ENCODE assay signal across 8 cellular contexts in the genomic region with DNA sequence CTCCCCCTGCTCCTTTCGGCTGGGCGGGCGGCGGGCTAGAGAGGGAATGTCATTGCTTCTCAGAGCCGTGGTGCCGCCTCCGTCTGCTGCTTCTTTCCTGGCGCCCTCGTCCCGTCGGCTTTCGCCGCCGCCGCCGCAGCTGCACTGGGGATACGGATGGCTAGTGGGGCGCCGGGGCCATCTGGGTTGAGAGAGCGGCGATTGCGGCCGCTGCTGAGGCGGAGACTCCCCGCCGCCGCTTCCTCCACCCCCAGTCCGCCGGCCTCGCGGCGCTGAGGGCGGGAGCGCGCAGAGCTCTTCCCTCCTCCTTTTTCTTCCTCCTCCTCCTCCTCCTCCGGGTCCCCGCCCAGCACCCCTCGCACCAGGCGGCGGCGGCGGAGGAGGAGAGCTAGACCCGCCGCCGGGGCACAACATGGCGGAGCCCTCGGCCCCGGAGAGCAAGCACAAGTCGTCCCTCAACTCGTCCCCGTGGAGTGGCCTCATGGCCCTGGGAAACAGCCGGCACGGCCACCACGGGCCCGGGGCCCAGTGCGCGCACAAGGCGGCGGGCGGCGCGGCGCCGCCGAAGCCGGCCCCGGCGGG. TPM values are rescaled to one million over a fixed set of nuclear protein-coding genes. Genes with fewer than 3 reads are reported as not detected.
A peak's percentile ranks its signal among the peaks of the same experiment; 100 is the strongest.
DNase-seq lines count a peak whose midpoint lies in the region; ATAC-seq and TF ChIP-seq lines count a peak whose summit lies in the region.

A gene (plus strand): TSS at position 339 of the 582 bp plus-strand sequence. CDS start 74 bp downstream, at position 413.

- TF ChIP-seq CTCF in C4-2B (conservative IDR thresholded peaks at IDR 0.05): no peak
- no peak for TF ChIP-seq CTCF in fibroblast of lung (conservative IDR thresholded peaks at IDR 0.05 in 1 of 2, IDR thresholded peaks at IDR 0.05 in 1 of 2; ENCODE audit: low read depth in 1 of 2, low read length in 2 of 2)
- no peak for TF ChIP-seq CTCF in nephron (IDR thresholded peaks at IDR 0.05; ENCODE audit: unreplicated experiment in 3 of 3)

- H3K9me3 Mint-ChIP-seq in activated T-cell treated with anti-CD3 and anti-CD28 coated beads, Interleukin-2, amount 50 U/mL, for 72 hours: no peaks in the 10 kb centered on the region
- no peaks in the 10 kb centered on the region for H3K9me3 Mint-ChIP-seq in nephron
- H3K9me3 Mint-ChIP-seq in stimulated activated naive CD8-positive, alpha-beta T cell treated with anti-CD3 and anti-CD28 coated beads, Interleukin-15, amount 100 ng/mL, for 72 hours: no peaks in the 10 kb centered on the region

- ATAC-seq in GM19035 (IDR thresholded peaks at IDR 0.05; ENCODE audit: unreplicated experiment) (peak; percentile 54), HG03196 (IDR thresholded peaks at IDR 0.05; ENCODE audit: unreplicated experiment) (peak; percentile 52)
- ATAC-seq in activated T-cell treated with anti-CD3 and anti-CD28 coated beads, Interleukin-2, amount 50 U/mL, for 72 hours (replicated peaks in 1 of 2): peak; percentile 62 to 67
- peak; percentile 72 for ATAC-seq in stimulated activated naive CD8-positive, alpha-beta T cell treated with anti-CD3 and anti-CD28 coated beads, Interleukin-15, amount 100 ng/mL, for 72 hours

- peaks cover 47% of the 10 kb centered on the region for H3K79me2 ChIP-seq in fibroblast of lung (ENCODE audit: control insufficient read depth, insufficient read depth, low read length)

- peak within 1 kb of the TSS; percentile 98 for H3K27ac Mint-ChIP-seq in activated T-cell treated with anti-CD3 and anti-CD28 coated beads, Interleukin-2, amount 50 U/mL, for 72 hours
- H3K27ac Mint-ChIP-seq in nephron: peak within 1 kb of the TSS; percentile 97 to 100 (median 100)
- H3K27ac Mint-ChIP-seq in stimulated activated naive CD8-positive, alpha-beta T cell treated with anti-CD3 and anti-CD28 coated beads, Interleukin-15, amount 100 ng/mL, for 72 hours: peak within 1 kb of the TSS; percentile 99

- H3K27ac ChIP-seq in C4-2B (peak within 1 kb of the TSS; percentile 93), fibroblast of lung (ENCODE audit: insufficient read depth, low read length) (peak within 1 kb of the TSS; percentile 92)

- peaks cover 26% of the 10 kb centered on the region for H3K4me1 Mint-ChIP-seq in activated T-cell treated with anti-CD3 and anti-CD28 coated beads, Interleukin-2, amount 50 U/mL, for 72 hours (ENCODE audit: low read depth)
- peaks cover 22% of the 10 kb centered on the region for H3K4me1 Mint-ChIP-seq in nephron
- peaks cover 18% of the 10 kb centered on the region for H3K4me1 Mint-ChIP-seq in stimulated activated naive CD8-positive, alpha-beta T cell treated with anti-CD3 and anti-CD28 coated beads, Interleukin-15, amount 100 ng/mL, for 72 hours

- H3K36me3 ChIP-seq in NT2/D1 (ENCODE audit: insufficient read depth, insufficient read length, low read length) (peaks cover 4% of the 10 kb centered on the region), fibroblast of lung (ENCODE audit: control insufficient read depth, insufficient read depth, low read length) (no peaks in the 10 kb centered on the region)

- H3K4me3 ChIP-seq in NT2/D1 (ENCODE audit: insufficient read length, low read depth) (peak within 1 kb of the TSS; percentile 81), fibroblast of lung (replicated peaks in 1 of 4; ENCODE audit: control extremely low read depth in 1 of 4, insufficient read depth in 1 of 4, low read depth in 3 of 4, low read length in 4 of 4) (peak within 1 kb of the TSS; percentile 76 to 97 (median 83))

- peaks cover 0 to 3% of the 10 kb centered on the region in 2 donors for H3K36me3 Mint-ChIP-seq in activated T-cell treated with anti-CD3 and anti-CD28 coated beads, Interleukin-2, amount 50 U/mL, for 72 hours (ENCODE audit: insufficient read depth in 2 of 2)
- peaks cover 8% of the 10 kb centered on the region for H3K36me3 Mint-ChIP-seq in nephron (ENCODE audit: low read depth)

- DNase-seq in NT2/D1 (ENCODE audit: low read depth, low spot score): peak; percentile 58
- peak; percentile 84 to 90 for DNase-seq in activated T-cell treated with anti-CD3 and anti-CD28 coated beads, Interleukin-2, amount 50 U/mL, for 72 hours
- DNase-seq in fibroblast of lung (ENCODE audit: low read depth in 2 of 2): peak; percentile 80 to 82
- peak in 1 of 2 donors; percentile 90 for DNase-seq in stimulated activated naive CD8-positive, alpha-beta T cell treated with anti-CD3 and anti-CD28 coated beads, Interleukin-15, amount 100 ng/mL, for 72 hours

- peak within 1 kb of the TSS; percentile 99 for H3K9ac ChIP-seq in NT2/D1 (ENCODE audit: insufficient read length, low read depth)
- H3K9ac ChIP-seq in fibroblast of lung (ENCODE audit: insufficient read depth, low read length): peak within 1 kb of the TSS; percentile 92

- H3K9me3 ChIP-seq in NT2/D1 (ENCODE audit: insufficient read depth, low read length) (no peaks in the 10 kb centered on the region), fibroblast of lung (ENCODE audit: control insufficient read depth, insufficient read depth, low read depth, low read length) (no peaks in the 10 kb centered on the region)

- peak within 1 kb of the TSS; percentile 98 for H3K4me3 Mint-ChIP-seq in activated T-cell treated with anti-CD3 and anti-CD28 coated beads, Interleukin-2, amount 50 U/mL, for 72 hours
- H3K4me3 Mint-ChIP-seq in nephron: peak within 1 kb of the TSS in 1 of 3 experiments; percentile 100
- H3K4me3 Mint-ChIP-seq in stimulated activated naive CD8-positive, alpha-beta T cell treated with anti-CD3 and anti-CD28 coated beads, Interleukin-15, amount 100 ng/mL, for 72 hours: peak within 1 kb of the TSS; percentile 95

- peaks cover 5% of the 10 kb centered on the region for H4K20me1 ChIP-seq in fibroblast of lung (ENCODE audit: control insufficient read depth, extremely low read depth, insufficient read depth, low read length)

- H3K27me3 ChIP-seq in NT2/D1 (ENCODE audit: insufficient read depth, insufficient read length): no peaks in the 10 kb centered on the region
- no peaks in the 10 kb centered on the region for H3K27me3 ChIP-seq in fibroblast of lung (ENCODE audit: control insufficient read depth, insufficient read depth, low read length)

- no peaks in the 10 kb centered on the region for H3K27me3 Mint-ChIP-seq in activated T-cell treated with anti-CD3 and anti-CD28 coated beads, Interleukin-2, amount 50 U/mL, for 72 hours (ENCODE audit: low read depth)
- no peaks in the 10 kb centered on the region for H3K27me3 Mint-ChIP-seq in nephron (ENCODE audit: low read depth)
- no peaks in the 10 kb centered on the region for H3K27me3 Mint-ChIP-seq in stimulated activated naive CD8-positive, alpha-beta T cell treated with anti-CD3 and anti-CD28 coated beads, Interleukin-15, amount 100 ng/mL, for 72 hours

- peak within 1 kb of the TSS; percentile 88 for H3K4me2 ChIP-seq in fibroblast of lung (ENCODE audit: extremely low read depth, insufficient read depth, low read length)

- no peaks in the 10 kb centered on the region for H3K4me1 ChIP-seq in NT2/D1 (ENCODE audit: insufficient read depth, insufficient read length)
- H3K4me1 ChIP-seq in fibroblast of lung (ENCODE audit: control insufficient read depth, extremely low read depth, insufficient read depth, low read length): peaks cover 2% of the 10 kb centered on the region

- H2AFZ ChIP-seq in fibroblast of lung (ENCODE audit: low read length): peak within 1 kb of the TSS; percentile 91

RNA-seq across cellular contexts. Expression of the gene that starts here (rescaled TPM):
- total RNA-seq in activated T-cell treated with anti-CD3 and anti-CD28 coated beads, Interleukin-2, amount 50 U/mL, for 72 hours: 100 to 1,000 TPM; 100 to 119 TPM
- total RNA-seq in fibroblast of lung: 192 and 259 TPM in 2 replicates
- polyA plus RNA-seq in fibroblast of lung: 120 and 145 TPM in 2 replicates
- polyA plus RNA-seq in fibroblast of lung (2012): 83.1 and 89.7 TPM in 2 replicates
- polyA minus RNA-seq in fibroblast of lung (ENCODE audit: low replicate concordance): 26.4 and 31.3 TPM in 2 replicates
